In genomic region chr11:6443269-6444003, GRCh38 we compare ENCODE assay signal across 8 cellular contexts. TPM values are rescaled to one million over a fixed set of nuclear protein-coding genes. Genes with fewer than 3 reads are reported as not detected.
DNase-seq lines count a peak whose midpoint lies in the region; ATAC-seq and TF ChIP-seq lines count a peak whose summit lies in the region.

No MANE protein-coding gene starts in this region.

- H3K27me3 Mint-ChIP-seq in naive thymus-derived CD8-positive, alpha-beta T cell, result no peaks in the 10 kb centered on the region

- H3K4me3 ChIP-seq in epithelial cell of esophagus (ENCODE audit: low read length), result no peak overlapping the region

- POLR2A ChIA-PET in naive thymus-derived CD8-positive, alpha-beta T cell (lab: Charles Lee), result interaction anchor here (0.9 to 2.4 kb wide), 7 partner anchors 13 to 70 kb away, joined by 4 to 62 read pairs (median 6); partner anchors contain the start of genes APBB1 and SMPD1

- H3K9me3 Mint-ChIP-seq in naive thymus-derived CD8-positive, alpha-beta T cell, result no peaks in the 10 kb centered on the region

- DNase-seq in activated gamma-delta T cell treated with Interleukin-2 at 50 U/mL for 16 hours (peak; percentile 49), activated gamma-delta T cell (lab: John Stamatoyannopoulos, UW) (no peak), NCI-H748 treated with DMSO at 0.1 percent for 48 hours (lab: John Stamatoyannopoulos, UW) (peak; percentile 15), epithelial cell of esophagus (ENCODE audit: low read depth) (peak; percentile 61)
- DNase-seq in activated CD8-positive, alpha-beta memory T cell treated with anti-CD3 and anti-CD28 coated beads for 1 hour (ENCODE audit: extremely low read depth in 1 of 2, low read depth in 1 of 2), result peak; percentile 4 to 33
- DNase-seq in naive thymus-derived CD8-positive, alpha-beta T cell, result peak; percentile 38 to 71 (median 56)
- DNase-seq in stimulated activated naive CD8-positive, alpha-beta T cell treated with anti-CD3 and anti-CD28 coated beads, Interleukin-15, Interleukin-2, amounts not matched to agents 100 U/mL and 50 U/mL, for 24 hours, result peak; percentile 56

- ATAC-seq in HG02852 (IDR thresholded peaks at IDR 0.05; ENCODE audit: unreplicated experiment), result peak; percentile 73
- peak; percentile 84 to 94 for ATAC-seq in naive thymus-derived CD8-positive, alpha-beta T cell
- ATAC-seq in stimulated activated naive CD8-positive, alpha-beta T cell treated with anti-CD3 and anti-CD28 coated beads, Interleukin-15, Interleukin-2, amounts not matched to agents 100 U/mL and 50 U/mL, for 24 hours, result peak; percentile 76

- peak; percentile 80 for TF ChIP-seq CTCF in epithelial cell of esophagus (IDR thresholded peaks at IDR 0.05; ENCODE audit: insufficient read depth, low read depth, low read length, missing control alignments)

- H3K4me3 Mint-ChIP-seq in naive thymus-derived CD8-positive, alpha-beta T cell, result no peak overlapping the region

- H3K36me3 Mint-ChIP-seq in naive thymus-derived CD8-positive, alpha-beta T cell, result no peaks in the 10 kb centered on the region

- no peak overlapping the region for H3K27ac Mint-ChIP-seq in naive thymus-derived CD8-positive, alpha-beta T cell

- peaks cover 0 to 3% (median under 1%) of the 10 kb centered on the region in 4 donors for H3K4me1 Mint-ChIP-seq in naive thymus-derived CD8-positive, alpha-beta T cell

RNA-seq across cellular contexts. Expression of gene HPX, which starts 2.6 kb away (rescaled TPM):
- 1 to 10 TPM; 1.6 to 1.7 TPM for total RNA-seq in naive thymus-derived CD8-positive, alpha-beta T cell
- not detected for polyA plus RNA-seq in naive thymus-derived CD8-positive, alpha-beta T cell

RNA-seq across cellular contexts. Expression of gene APBB1, which starts 24.5 kb away (rescaled TPM):
- total RNA-seq in naive thymus-derived CD8-positive, alpha-beta T cell, result 100 to 1,000 TPM; 135 to 141 TPM
- 100 to 1,000 TPM; 115 to 196 (median 146) TPM for polyA plus RNA-seq in naive thymus-derived CD8-positive, alpha-beta T cell

RNA-seq across cellular contexts. Expression of gene TRIM3, which starts 30.3 kb away (rescaled TPM):
- 10 to 100 TPM; 20.7 to 25.9 TPM for total RNA-seq in naive thymus-derived CD8-positive, alpha-beta T cell
- polyA plus RNA-seq in naive thymus-derived CD8-positive, alpha-beta T cell, result 1 to 10 TPM; 1.2 to 2.4 (median 1.8) TPM

RNA-seq across cellular contexts. Expression of gene ARFIP2, which starts 37.7 kb away (rescaled TPM):
- 10 to 100 TPM; 54.6 to 56.1 TPM for total RNA-seq in naive thymus-derived CD8-positive, alpha-beta T cell
- 10 to 100 TPM; 31.1 to 43.8 (median 38.3) TPM for polyA plus RNA-seq in naive thymus-derived CD8-positive, alpha-beta T cell

RNA-seq across cellular contexts. Expression of gene TIMM10B, which starts 37.9 kb away (rescaled TPM):
- total RNA-seq in naive thymus-derived CD8-positive, alpha-beta T cell, result 10 to 100 TPM; 69.2 to 71.5 TPM
- 10 to 100 TPM; 30.5 to 42.7 (median 30.9) TPM for polyA plus RNA-seq in naive thymus-derived CD8-positive, alpha-beta T cell
